In genomic region chrX:8748855-8749254, GRCh38 we compare ENCODE assay signal across 8 cellular contexts. TPM values are rescaled to one million over a fixed set of nuclear protein-coding genes. Genes with fewer than 3 reads are reported as not detected.
DNase-seq lines count a peak whose midpoint lies in the region; ATAC-seq, FAIRE-seq and TF ChIP-seq lines count a peak whose summit lies in the region.

No MANE protein-coding gene starts in this region.

- H3K36me3 Mint-ChIP-seq in natural killer cell = no peaks in the 10 kb centered on the region
- no peaks in the 10 kb centered on the region for H3K36me3 Mint-ChIP-seq in natural killer cell treated with Interleukin-12 subunit alpha and Interleukin-12 subunit beta and Interleukin-15 and Interleukin-18, amount 100 ng/mL, for 72 hours

- TF ChIP-seq CTCF in natural killer cell (IDR thresholded peaks at IDR 0.05) (peak; percentile 30), GM12878 (IDR thresholded peaks at IDR 0.05 in 2 of 3, conservative IDR thresholded peaks at IDR 0.05 in 1 of 3; ENCODE audit: control insufficient read depth in 2 of 3, extremely low read depth in 1 of 3, insufficient read depth in 1 of 3, low read depth in 3 of 3, low read length in 3 of 3) (peak; percentile 47 to 63 (median 61)), right lobe of liver (IDR thresholded peaks at IDR 0.05) (peak; percentile 40 to 72 (median 68))

- CTCF ChIA-PET in GM12878 (lab: Yijun Ruan, JAX) = interaction anchor here (3.2 kb wide), 1 partner anchor 67 kb away, joined by 16 read pairs; no protein-coding TSS in a partner anchor

- H3K27ac Mint-ChIP-seq in natural killer cell = no peak overlapping the region
- H3K27ac Mint-ChIP-seq in natural killer cell treated with Interleukin-12 subunit alpha and Interleukin-12 subunit beta and Interleukin-15 and Interleukin-18, amount 100 ng/mL, for 72 hours = no peak overlapping the region

- peaks cover 4 to 8% of the 10 kb centered on the region in 2 donors for H3K27me3 Mint-ChIP-seq in natural killer cell (ENCODE audit: low read depth in 2 of 2)
- H3K27me3 Mint-ChIP-seq in natural killer cell treated with Interleukin-12 subunit alpha and Interleukin-12 subunit beta and Interleukin-15 and Interleukin-18, amount 100 ng/mL, for 72 hours = peaks cover 7 to 16% of the 10 kb centered on the region in 2 donors

- H2AFZ ChIP-seq in GM12878 (ENCODE audit: control insufficient read depth, low read depth, low read length) = no peak overlapping the region

- peak in 2 of 3 donors; percentile 58 to 71 for ATAC-seq in natural killer cell
- no peak for ATAC-seq in natural killer cell treated with Interleukin-12 subunit alpha and Interleukin-12 subunit beta and Interleukin-15 and Interleukin-18, amount 100 ng/mL, for 72 hours
- ATAC-seq in GM12878 = peak; percentile 80
- ATAC-seq in right lobe of liver = peak; percentile 57 to 74 (median 72)

- no peak overlapping the region for H3K4me3 Mint-ChIP-seq in natural killer cell
- H3K4me3 Mint-ChIP-seq in natural killer cell treated with Interleukin-12 subunit alpha and Interleukin-12 subunit beta and Interleukin-15 and Interleukin-18, amount 100 ng/mL, for 72 hours = no peak overlapping the region

- H3K4me3 ChIP-seq in GM12878 (no peak overlapping the region), right lobe of liver (no peak overlapping the region)

- H3K79me2 ChIP-seq in GM12878 (ENCODE audit: control insufficient read depth, insufficient read depth, low read length) = no peaks in the 10 kb centered on the region

- peaks cover 0 to 5% of the 10 kb centered on the region in 2 donors for H3K4me1 Mint-ChIP-seq in natural killer cell
- H3K4me1 Mint-ChIP-seq in natural killer cell treated with Interleukin-12 subunit alpha and Interleukin-12 subunit beta and Interleukin-15 and Interleukin-18, amount 100 ng/mL, for 72 hours (ENCODE audit: low read depth in 2 of 2) = peaks cover 0 to 3% of the 10 kb centered on the region in 2 donors

- DNase-seq in natural killer cell = no peak
- no peak for DNase-seq in natural killer cell treated with Interleukin-12 subunit alpha and Interleukin-12 subunit beta and Interleukin-15 and Interleukin-18, amount 100 ng/mL, for 72 hours (ENCODE audit: low spot score)
- DNase-seq in Kasumi-1 (lab: John Stamatoyannopoulos, UW) = peak; percentile 13 to 37
- no peak for DNase-seq in GM12878 (ENCODE audit: low read depth, low spot score)
- no peak for DNase-seq in right lobe of liver
- no peak for DNase-seq in effector CD4-positive, alpha-beta T cell
- DNase-seq in mucosa of gallbladder (ENCODE audit: low spot score) = no peak
- no peak for DNase-seq in stimulated activated CD4-positive, alpha-beta T cell treated with anti-CD3 and anti-CD28 coated beads, Interleukin-2, amount 100 ng/mL, for 24 hours

- no peak for FAIRE-seq in GM12878 (lab: Jason Lieb, UNC)

- no peaks in the 10 kb centered on the region for H4K20me1 ChIP-seq in GM12878 (ENCODE audit: control insufficient read depth, insufficient read depth)

- TF ChIP-seq POLR2A in GM12878 (IDR thresholded peaks at IDR 0.05; ENCODE audit: low read depth, low read length) (no peak), right lobe of liver (IDR thresholded peaks at IDR 0.05) (no peak)

- no peak overlapping the region for H3K4me2 ChIP-seq in GM12878 (ENCODE audit: control insufficient read depth, insufficient read depth)

- H3K27ac ChIP-seq in GM12878 (ENCODE audit: control insufficient read depth, insufficient read depth) (no peak overlapping the region), right lobe of liver (no peak overlapping the region)

- peak; percentile 49 for TF ChIP-seq RAD21 in GM12878 (IDR thresholded peaks at IDR 0.05; ENCODE audit: insufficient read depth, low read depth, low read length)

- SMC1A ChIA-PET in GM12878 (lab: Charles Lee; ENCODE audit: uncharacterized antibody, unreplicated experiment) = no interaction called here

- no peaks in the 10 kb centered on the region for H3K4me1 ChIP-seq in GM12878 (ENCODE audit: control insufficient read depth, insufficient read depth, low read length)
- no peaks in the 10 kb centered on the region for H3K4me1 ChIP-seq in right lobe of liver

- in situ Hi-C loops in GM12878 (cut with MboI) = no loop called here

- RAD21 ChIA-PET in GM12878 (lab: Charles Lee; ENCODE audit: unreplicated experiment) = no interaction called here

- no peaks in the 10 kb centered on the region for H3K9me3 ChIP-seq in GM12878 (replicated peaks; ENCODE audit: control insufficient read depth, insufficient read depth, low read length)
- H3K9me3 ChIP-seq in right lobe of liver = no peaks in the 10 kb centered on the region

- POLR2A ChIA-PET in GM12878 (lab: Charles Lee) = no interaction called here

- H3K27me3 ChIP-seq in GM12878 (replicated peaks in 1 of 2; ENCODE audit: control insufficient read depth in 2 of 2, insufficient read depth in 2 of 2, low read length in 1 of 2) = no peaks in the 10 kb centered on the region
- no peaks in the 10 kb centered on the region for H3K27me3 ChIP-seq in right lobe of liver

- TF ChIP-seq EP300 in GM12878 (IDR thresholded peaks at IDR 0.05; ENCODE audit: borderline replicate concordance in 1 of 2, control insufficient read depth in 1 of 2, low read depth in 2 of 2, low read length in 2 of 2) = no peak

- H3K9me3 Mint-ChIP-seq in natural killer cell = no peaks in the 10 kb centered on the region
- no peaks in the 10 kb centered on the region for H3K9me3 Mint-ChIP-seq in natural killer cell treated with Interleukin-12 subunit alpha and Interleukin-12 subunit beta and Interleukin-15 and Interleukin-18, amount 100 ng/mL, for 72 hours

- WGBS in GM12878 (ENCODE audit: insufficient coverage, insufficient replicate concordance, low lambda C conversion rate, missing lambda C conversion rate) = 10% methylated on average over 6 of the region's 6 CpGs
- 7% methylated on average over 6 of the region's 6 CpGs for WGBS in right lobe of liver (ENCODE audit: insufficient coverage, low coverage, low lambda C conversion rate, missing lambda C conversion rate)

- no peaks in the 10 kb centered on the region for H3K36me3 ChIP-seq in GM12878 (ENCODE audit: control insufficient read depth in 2 of 2, insufficient read depth in 2 of 2, low read length in 1 of 2)
- H3K36me3 ChIP-seq in right lobe of liver = no peaks in the 10 kb centered on the region

- H3K9ac ChIP-seq in GM12878 (ENCODE audit: control insufficient read depth, insufficient read depth, low read length) = no peak overlapping the region

- intact Hi-C loops in natural killer cell (cut with micrococcal nuclease) (loop anchor here (1.0 to 5.0 kb wide), 2 partner anchors 66 to 128 kb away; no protein-coding TSS in a partner anchor), GM12878 (cut with micrococcal nuclease; ENCODE audit: unreplicated experiment) (no loop called here), right lobe of liver (cut with DNase I) (no loop called here)

- BruUV-seq in GM12878 (replicated peaks; lab: Mats Ljungman, UMichigan) = no TSS peak

TF ChIP-seq in GM12878, 131 proteins besides CTCF, POLR2A, EP300 and RAD21:
- TF ChIP-seq KDM1A (IDR thresholded peaks at IDR 0.05; ENCODE audit: borderline replicate concordance) (no peak), SMC3 (IDR thresholded peaks at IDR 0.05; ENCODE audit: borderline replicate concordance, low read length) (peak; percentile 30; the same call in 1 of the 2 replicates)

RNA-seq across cellular contexts. Expression of gene ANOS1, which starts 16.9 kb away (rescaled TPM):
- total RNA-seq in natural killer cell = not detected
- total RNA-seq in natural killer cell treated with Interleukin-12 subunit alpha and Interleukin-12 subunit beta and Interleukin-15 and Interleukin-18, amount 100 ng/mL, for 72 hours = not detected
- 1.0 and 1.5 TPM in 2 replicates for total RNA-seq in GM12878 (2013; cell fraction: nucleolus; rRNA removed)
- not detected in 2 replicates for total RNA-seq in GM12878 (2014; rRNA removed)
- total RNA-seq in GM12878 (2014; rRNA removed; fragmentation: Illumina TruSeq; extraction: Trizol) = not detected in 2 replicates
- 0.05 and 0.08 TPM in 2 replicates for total RNA-seq in GM12878 (2021)
- not detected for polyA plus RNA-seq in GM12878 (2011; ENCODE audit: low read depth)
- 4.0 and 5.3 TPM in 2 replicates for polyA plus RNA-seq in GM12878 (2011; rRNA removed)
- 2.4 and 2.6 TPM in 2 replicates for polyA plus RNA-seq in GM12878 (2011; cell fraction: cytosol; rRNA removed)
- 3.9 and 6.6 TPM in 2 replicates for polyA plus RNA-seq in GM12878 (2011; cell fraction: nucleus; rRNA removed)
- not detected in 2 replicates for polyA plus RNA-seq in GM12878 (2012)
- 0.01 and 0.02 TPM in 2 replicates for polyA plus RNA-seq in GM12878 (2014; fragmentation: Illumina TruSeq; extraction: Trizol)
- polyA plus RNA-seq in GM12878 (2014; fragmentation: Nextera tagmentation; extraction: Ambion mirVana) = under 1 TPM in 1 of 2 experiments, not detected in 1; under 0.01 TPM
- polyA plus RNA-seq in GM12878 (2014; rRNA removed) = 0.01 and 0.03 TPM in 2 replicates
- under 1 TPM; 0.03 to 0.11 TPM for polyA plus RNA-seq in GM12878 (2016; fragmentation: Nextera tagmentation; extraction: Ambion mirVana)
- polyA minus RNA-seq in GM12878 (2011; rRNA and poly(A)+ RNA removed) = 9.3 and 11.2 TPM in 2 replicates
- polyA minus RNA-seq in GM12878 (2011; cell fraction: cytosol; rRNA and poly(A)+ RNA removed) = 2.3 and 5.0 TPM in 2 replicates
- 4.3 and 5.8 TPM in 2 replicates for polyA minus RNA-seq in GM12878 (2011; cell fraction: nucleus; rRNA and poly(A)+ RNA removed)
- total RNA-seq in right lobe of liver = under 1 TPM; 0.22 to 0.81 (median 0.55) TPM
- 2.9 TPM for total RNA-seq in mucosa of gallbladder

RNA-seq across cellular contexts. Expression of gene FAM9A, which starts 52.3 kb away (rescaled TPM):
- total RNA-seq in natural killer cell (not detected), GM12878 (2014; rRNA removed) (not detected in 2 replicates), GM12878 (2014; rRNA removed; fragmentation: Illumina TruSeq; extraction: Trizol) (not detected in 2 replicates), GM12878 (2021) (not detected in 2 replicates), right lobe of liver (under 1 TPM in 1 of 6 experiments, not detected in 5; 0.33 TPM), mucosa of gallbladder (not detected)
- not detected for total RNA-seq in natural killer cell treated with Interleukin-12 subunit alpha and Interleukin-12 subunit beta and Interleukin-15 and Interleukin-18, amount 100 ng/mL, for 72 hours
- total RNA-seq in GM12878 (2013; cell fraction: nucleolus; rRNA removed) = not detected in 2 replicates
- polyA plus RNA-seq in GM12878 (2011; ENCODE audit: low read depth) = not detected
- polyA plus RNA-seq in GM12878 (2011; rRNA removed) (not detected in 2 replicates), GM12878 (2014; fragmentation: Illumina TruSeq; extraction: Trizol) (not detected in 2 replicates), GM12878 (2014; fragmentation: Nextera tagmentation; extraction: Ambion mirVana) (not detected), GM12878 (2014; rRNA removed) (not detected in 2 replicates), GM12878 (2016; fragmentation: Nextera tagmentation; extraction: Ambion mirVana) (not detected)
- polyA plus RNA-seq in GM12878 (2011; cell fraction: cytosol; rRNA removed) = not detected in 2 replicates
- not detected in 2 replicates for polyA plus RNA-seq in GM12878 (2011; cell fraction: nucleus; rRNA removed)
- not detected in 2 replicates for polyA plus RNA-seq in GM12878 (2012)
- polyA minus RNA-seq in GM12878 (2011; rRNA and poly(A)+ RNA removed) = not detected in 2 replicates
- polyA minus RNA-seq in GM12878 (2011; cell fraction: cytosol; rRNA and poly(A)+ RNA removed) = not detected in 2 replicates
- not detected in 2 replicates for polyA minus RNA-seq in GM12878 (2011; cell fraction: nucleus; rRNA and poly(A)+ RNA removed)

Comparison
In these comparisons a context has a peak if more than half of its experiments do, and no peak if none do; other contexts are left out.
1. ATAC-seq: peak in natural killer cell (2 of 3), GM12878 (single experiment) and right lobe of liver (4 of 4); none in natural killer cell treated with Interleukin-12 subunit alpha and Interleukin-12 subunit beta and Interleukin-15 and Interleukin-18, amount 100 ng/mL, for 72 hours (0 of 2).
2. DNase-seq: peak in Kasumi-1 (2 of 2); none in natural killer cell (single experiment), natural killer cell treated with Interleukin-12 subunit alpha and Interleukin-12 subunit beta and Interleukin-15 and Interleukin-18, amount 100 ng/mL, for 72 hours (single experiment), GM12878 (single experiment), right lobe of liver (0 of 3), effector CD4-positive, alpha-beta T cell (single experiment), mucosa of gallbladder (single experiment) and stimulated activated CD4-positive, alpha-beta T cell treated with anti-CD3 and anti-CD28 coated beads, Interleukin-2, amount 100 ng/mL, for 24 hours (0 of 2).
3. Peak in every context shown above with its lines, with median percentiles within 50 percentile points of each other: CTCF ChIP-seq.